Comparison of ENCODE assay signal across 9 cellular contexts in genomic region chr7:94183289-94183749, GRCh38.
A peak's percentile ranks its signal among the peaks of the same experiment; 100 is the strongest.
DNase-seq lines count a peak whose midpoint lies in the region; TF ChIP-seq lines count a peak whose summit lies in the region.
"Had no signal": no experiment of that assay in that cellular context is flagged by ENCODE, and none has a peak within 500 bp of the region (broad histone marks: within the 10 kb centered on the region; RNA-seq: fewer than 3 reads in every experiment).

No MANE protein-coding gene starts in this region.

- no peaks in the 10 kb centered on the region for H3K36me3 ChIP-seq in tibial nerve

- H3K4me3 ChIP-seq in astrocyte of the spinal cord (ENCODE audit: low read depth, low read length) (no peak overlapping the region), tibial nerve (no peak overlapping the region)

- in situ Hi-C loops in astrocyte of the spinal cord (cut with HindIII; ENCODE audit: low sequenced_read_pairs), result no loop called here

- peak; percentile 88 for DNase-seq in HT-29 (ENCODE audit: low spot score)
- peak; percentile 99 for DNase-seq in astrocyte of the spinal cord (ENCODE audit: low read depth, low spot score)
- DNase-seq in islet precursor cell, result peak; percentile 56
- no peak for DNase-seq in tibial nerve (ENCODE audit: low spot score in 2 of 2)
- DNase-seq in NCI-H526 (lab: John Stamatoyannopoulos, UW), result no peak
- no peak for DNase-seq in NCI-H2029 treated with DMSO at 0.1 percent for 48 hours (lab: John Stamatoyannopoulos, UW)
- DNase-seq in stimulated activated CD4-positive, alpha-beta T cell treated with anti-CD3 and anti-CD28 coated beads, Interleukin-4, amount 100 ng/mL, for 1 hour, result no peak
- no peak for DNase-seq in NCI-H2196 treated with DMSO at 0.1 percent for 48 hours (lab: John Stamatoyannopoulos, UW; ENCODE audit: unreplicated experiment)
- DNase-seq: activated CD4-positive, alpha-beta memory T cell treated with anti-CD3 and anti-CD28 coated beads for 36 hours had no signal

- peak; percentile 56 to 81 for TF ChIP-seq EP300 in tibial nerve (IDR thresholded peaks at IDR 0.05)

- peak overlapping the region in 2 of 4 donors; percentile 80 to 87 for H3K27ac ChIP-seq in tibial nerve

- no peaks in the 10 kb centered on the region for H3K9me3 ChIP-seq in tibial nerve

- no peak for TF ChIP-seq CTCF in astrocyte of the spinal cord (IDR thresholded peaks at IDR 0.05; ENCODE audit: low read depth, low read length)
- no peak for TF ChIP-seq CTCF in tibial nerve (IDR thresholded peaks at IDR 0.05)

- no peak for TF ChIP-seq POLR2A in tibial nerve (IDR thresholded peaks at IDR 0.05)

- peaks cover 0 to 13% (median 0%) of the 10 kb centered on the region in 4 donors for H3K4me1 ChIP-seq in tibial nerve

- H3K27me3 ChIP-seq in tibial nerve, result no peaks in the 10 kb centered on the region

- 8 to 14% methylated on average over 2 of the region's 2 CpGs for WGBS in tibial nerve, 2 donors

Comparison
In these comparisons a context has a peak if more than half of its experiments do, and no peak if none do; other contexts are left out.
1. DNase-seq: peak in HT-29 (single experiment), astrocyte of the spinal cord (single experiment) and islet precursor cell (single experiment); none in tibial nerve (0 of 2), NCI-H526 (0 of 2), NCI-H2029 treated with DMSO at 0.1 percent for 48 hours (single experiment), stimulated activated CD4-positive, alpha-beta T cell treated with anti-CD3 and anti-CD28 coated beads, Interleukin-4, amount 100 ng/mL, for 1 hour (single experiment) and NCI-H2196 treated with DMSO at 0.1 percent for 48 hours (single experiment).